Comparison of ENCODE assay signal across 4 cellular contexts in the genomic region with DNA sequence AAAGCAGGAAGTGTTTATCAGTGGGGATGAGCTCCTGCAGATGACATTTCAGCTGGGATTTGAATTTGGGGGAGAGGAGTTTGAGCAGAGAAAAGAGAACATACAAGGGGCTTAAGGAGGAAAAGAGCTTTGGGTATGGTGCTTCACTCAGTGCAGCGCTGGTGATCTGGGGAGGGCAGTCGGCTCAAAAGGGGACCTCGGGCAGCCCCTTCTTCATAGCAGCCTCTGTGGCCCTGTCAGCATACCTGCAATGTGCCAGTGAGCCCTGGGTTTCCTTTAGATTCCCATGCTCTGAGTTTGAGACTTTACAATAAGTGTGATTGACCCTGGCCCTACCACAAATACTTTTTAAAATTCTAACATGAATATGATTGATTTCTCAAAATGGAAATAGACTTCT. TPM values are rescaled to one million over a fixed set of nuclear protein-coding genes. Genes with fewer than 3 reads are reported as not detected.
"Had no signal": no experiment of that assay in that cellular context is flagged by ENCODE, and none has a peak within 500 bp of the region (broad histone marks: within the 10 kb centered on the region; RNA-seq: fewer than 3 reads in every experiment).

No MANE protein-coding gene starts in this region.

- DNase-seq: GDM1, GF-D8 had no signal

- H3K4me3 ChIP-seq: GM12878 had no signal

- ATAC-seq: GM12878 had no signal

RNA-seq across cellular contexts. Expression of a gene that starts 40.2 kb away (rescaled TPM):
- total RNA-seq: G401, GM12878 had no signal
- polyA plus RNA-seq: GM12878 had no signal
